Comparison of ENCODE assay signal across 1 cellular context in the genomic region with DNA sequence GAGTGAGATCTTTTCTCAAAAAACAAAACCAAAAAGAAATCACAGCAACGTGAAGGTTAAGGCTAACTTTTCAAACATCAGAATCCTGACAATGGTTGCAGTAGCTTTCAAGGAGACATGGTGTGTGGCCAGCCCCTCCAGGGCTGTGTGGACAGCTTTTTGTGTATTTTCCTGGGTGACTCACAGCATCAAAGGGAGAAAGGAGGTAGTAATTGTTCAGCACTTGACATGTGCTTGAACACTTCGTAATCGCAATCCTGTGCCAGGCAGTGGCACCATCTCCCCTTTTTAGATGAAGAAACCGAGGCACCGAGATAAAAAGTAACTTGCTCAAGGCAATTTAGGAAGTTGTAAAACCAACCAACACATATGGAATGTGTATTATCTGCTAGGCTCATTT.
TF ChIP-seq lines count a peak whose summit lies in the region.

No MANE protein-coding gene starts in this region.

TF ChIP-seq in WTC11, 78 proteins besides CTCF, POLR2A, EP300 and RAD21 (continued from another document):
- TF ChIP-seq, protein P1, sequence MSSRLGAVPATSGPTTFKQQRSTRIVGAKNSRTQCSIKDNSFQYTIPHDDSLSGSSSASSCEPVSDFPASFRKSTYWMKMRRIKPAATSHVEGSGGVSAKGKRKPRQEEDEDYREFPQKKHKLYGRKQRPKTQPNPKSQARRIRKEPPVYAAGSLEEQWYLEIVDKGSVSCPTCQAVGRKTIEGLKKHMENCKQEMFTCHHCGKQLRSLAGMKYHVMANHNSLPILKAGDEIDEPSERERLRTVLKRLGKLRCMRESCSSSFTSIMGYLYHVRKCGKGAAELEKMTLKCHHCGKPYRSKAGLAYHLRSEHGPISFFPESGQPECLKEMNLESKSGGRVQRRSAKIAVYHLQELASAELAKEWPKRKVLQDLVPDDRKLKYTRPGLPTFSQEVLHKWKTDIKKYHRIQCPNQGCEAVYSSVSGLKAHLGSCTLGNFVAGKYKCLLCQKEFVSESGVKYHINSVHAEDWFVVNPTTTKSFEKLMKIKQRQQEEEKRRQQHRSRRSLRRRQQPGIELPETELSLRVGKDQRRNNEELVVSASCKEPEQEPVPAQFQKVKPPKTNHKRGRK (CRISPR knock-in tag; IDR thresholded peaks at IDR 0.05; ENCODE audit: borderline replicate concordance), result no peak
- TF ChIP-seq NR1H2 (CRISPR knock-in tag; IDR thresholded peaks at IDR 0.05) (no peak), PRRX2 (CRISPR knock-in tag; IDR thresholded peaks at IDR 0.05) (no peak), ZNF138 (CRISPR knock-in tag; conservative IDR thresholded peaks at IDR 0.05) (no peak), MXD4 (CRISPR knock-in tag; IDR thresholded peaks at IDR 0.05; ENCODE audit: borderline replicate concordance) (no peak)
- TF ChIP-seq, protein P2, sequence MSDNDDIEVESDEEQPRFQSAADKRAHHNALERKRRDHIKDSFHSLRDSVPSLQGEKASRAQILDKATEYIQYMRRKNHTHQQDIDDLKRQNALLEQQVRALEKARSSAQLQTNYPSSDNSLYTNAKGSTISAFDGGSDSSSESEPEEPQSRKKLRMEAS (CRISPR knock-in tag; IDR thresholded peaks at IDR 0.05), result no peak
- TF ChIP-seq, protein P3, sequence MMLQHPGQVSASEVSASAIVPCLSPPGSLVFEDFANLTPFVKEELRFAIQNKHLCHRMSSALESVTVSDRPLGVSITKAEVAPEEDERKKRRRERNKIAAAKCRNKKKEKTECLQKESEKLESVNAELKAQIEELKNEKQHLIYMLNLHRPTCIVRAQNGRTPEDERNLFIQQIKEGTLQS (CRISPR knock-in tag; conservative IDR thresholded peaks at IDR 0.05), result no peak
- TF ChIP-seq, protein P4, sequence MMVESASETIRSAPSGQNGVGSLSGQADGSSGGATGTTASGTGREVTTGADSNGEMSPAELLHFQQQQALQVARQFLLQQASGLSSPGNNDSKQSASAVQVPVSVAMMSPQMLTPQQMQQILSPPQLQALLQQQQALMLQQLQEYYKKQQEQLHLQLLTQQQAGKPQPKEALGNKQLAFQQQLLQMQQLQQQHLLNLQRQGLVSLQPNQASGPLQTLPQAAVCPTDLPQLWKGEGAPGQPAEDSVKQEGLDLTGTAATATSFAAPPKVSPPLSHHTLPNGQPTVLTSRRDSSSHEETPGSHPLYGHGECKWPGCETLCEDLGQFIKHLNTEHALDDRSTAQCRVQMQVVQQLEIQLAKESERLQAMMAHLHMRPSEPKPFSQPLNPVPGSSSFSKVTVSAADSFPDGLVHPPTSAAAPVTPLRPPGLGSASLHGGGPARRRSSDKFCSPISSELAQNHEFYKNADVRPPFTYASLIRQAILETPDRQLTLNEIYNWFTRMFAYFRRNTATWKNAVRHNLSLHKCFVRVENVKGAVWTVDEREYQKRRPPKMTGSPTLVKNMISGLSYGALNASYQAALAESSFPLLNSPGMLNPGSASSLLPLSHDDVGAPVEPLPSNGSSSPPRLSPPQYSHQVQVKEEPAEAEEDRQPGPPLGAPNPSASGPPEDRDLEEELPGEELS (CRISPR knock-in tag; IDR thresholded peaks at IDR 0.05), result no peak
- TF ChIP-seq, protein P5, sequence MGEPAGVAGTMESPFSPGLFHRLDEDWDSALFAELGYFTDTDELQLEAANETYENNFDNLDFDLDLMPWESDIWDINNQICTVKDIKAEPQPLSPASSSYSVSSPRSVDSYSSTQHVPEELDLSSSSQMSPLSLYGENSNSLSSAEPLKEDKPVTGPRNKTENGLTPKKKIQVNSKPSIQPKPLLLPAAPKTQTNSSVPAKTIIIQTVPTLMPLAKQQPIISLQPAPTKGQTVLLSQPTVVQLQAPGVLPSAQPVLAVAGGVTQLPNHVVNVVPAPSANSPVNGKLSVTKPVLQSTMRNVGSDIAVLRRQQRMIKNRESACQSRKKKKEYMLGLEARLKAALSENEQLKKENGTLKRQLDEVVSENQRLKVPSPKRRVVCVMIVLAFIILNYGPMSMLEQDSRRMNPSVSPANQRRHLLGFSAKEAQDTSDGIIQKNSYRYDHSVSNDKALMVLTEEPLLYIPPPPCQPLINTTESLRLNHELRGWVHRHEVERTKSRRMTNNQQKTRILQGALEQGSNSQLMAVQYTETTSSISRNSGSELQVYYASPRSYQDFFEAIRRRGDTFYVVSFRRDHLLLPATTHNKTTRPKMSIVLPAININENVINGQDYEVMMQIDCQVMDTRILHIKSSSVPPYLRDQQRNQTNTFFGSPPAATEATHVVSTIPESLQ (CRISPR knock-in tag; IDR thresholded peaks at IDR 0.05), result no peak
